In genomic region chr1:64484651-64485050, GRCh38 we compare ENCODE assay signal across 1 cellular context.
TF ChIP-seq lines count a peak whose summit lies in the region.

No MANE protein-coding gene starts in this region.

TF ChIP-seq in HEK293, 187 proteins besides CTCF, POLR2A, EP300 and RAD21 (continued from another document):
- TF ChIP-seq BCL6B (tag by site-specific recombination; IDR thresholded peaks at IDR 0.05) (peak; percentile 77; the same call in 1 of the 2 replicates), SP3 (tag by site-specific recombination; IDR thresholded peaks at IDR 0.05) (peak; percentile 10; the same call in 1 of the 2 replicates)
- TF ChIP-seq, protein P1, sequence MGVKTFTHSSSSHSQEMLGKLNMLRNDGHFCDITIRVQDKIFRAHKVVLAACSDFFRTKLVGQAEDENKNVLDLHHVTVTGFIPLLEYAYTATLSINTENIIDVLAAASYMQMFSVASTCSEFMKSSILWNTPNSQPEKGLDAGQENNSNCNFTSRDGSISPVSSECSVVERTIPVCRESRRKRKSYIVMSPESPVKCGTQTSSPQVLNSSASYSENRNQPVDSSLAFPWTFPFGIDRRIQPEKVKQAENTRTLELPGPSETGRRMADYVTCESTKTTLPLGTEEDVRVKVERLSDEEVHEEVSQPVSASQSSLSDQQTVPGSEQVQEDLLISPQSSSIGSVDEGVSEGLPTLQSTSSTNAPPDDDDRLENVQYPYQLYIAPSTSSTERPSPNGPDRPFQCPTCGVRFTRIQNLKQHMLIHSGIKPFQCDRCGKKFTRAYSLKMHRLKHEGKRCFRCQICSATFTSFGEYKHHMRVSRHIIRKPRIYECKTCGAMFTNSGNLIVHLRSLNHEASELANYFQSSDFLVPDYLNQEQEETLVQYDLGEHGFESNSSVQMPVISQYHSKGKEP (tag by site-specific recombination; IDR thresholded peaks at IDR 0.05): peak; percentile 94
